In the genomic region with DNA sequence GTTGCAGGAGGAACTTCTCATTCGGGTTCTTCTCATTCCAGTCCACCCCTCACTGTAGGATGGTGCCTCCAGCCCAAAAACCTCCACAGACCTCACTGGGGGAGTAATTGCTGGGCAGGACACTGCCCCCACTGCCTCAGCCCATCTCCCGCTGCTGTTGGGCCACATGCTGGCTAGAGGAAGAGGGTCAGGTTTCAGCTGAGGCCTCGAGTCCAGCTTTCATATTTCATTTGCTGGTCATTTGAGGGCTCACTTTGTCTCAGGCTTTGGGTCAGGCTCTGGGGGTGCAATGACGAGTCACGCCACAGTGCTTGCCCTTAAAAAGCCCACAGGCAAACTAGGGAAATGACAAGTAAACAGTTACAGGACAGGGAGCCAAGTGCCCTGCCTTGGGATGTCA, we compare ENCODE assay signal across 34 cellular contexts. TPM values are rescaled to one million over a fixed set of nuclear protein-coding genes. Genes with fewer than 3 reads are reported as not detected.
DNase-seq lines count a peak whose midpoint lies in the region; ATAC-seq and TF ChIP-seq lines count a peak whose summit lies in the region.
"Had no signal": no experiment of that assay in that cellular context is flagged by ENCODE, and none has a peak within 500 bp of the region (broad histone marks: within the 10 kb centered on the region; RNA-seq: fewer than 3 reads in every experiment).

No MANE protein-coding gene starts in this region.

- H2BK15ac ChIP-seq in IMR-90 (ENCODE audit: low read depth, low read length), result no peak overlapping the region

- no peak overlapping the region for H3K14ac ChIP-seq in IMR-90 (replicated peaks; ENCODE audit: low read depth, low read length)

- no peaks in the 10 kb centered on the region for H3K9me3 ChIP-seq in BLaER1 treated with 17β-estradiol and CSF1 and Interleukin-3, amounts not matched to agents 10 nM and 100 nM (replicated peaks in 1 of 11)
- H3K9me3 ChIP-seq in IMR-90 (ENCODE audit: control insufficient read depth, insufficient read depth, low read length) (no peaks in the 10 kb centered on the region), osteoblast (ENCODE audit: low read depth, low read length) (no peaks in the 10 kb centered on the region), transverse colon (no peaks in the 10 kb centered on the region), testis (no peaks in the 10 kb centered on the region)
- H3K9me3 ChIP-seq: body of pancreas, neutrophil, prostate gland, thoracic aorta had no signal

- no peak for ATAC-seq in IMR-90 (ENCODE audit: low read depth)
- ATAC-seq in omental fat pad (ENCODE audit: low FRiP score), result no peak
- ATAC-seq: activated CD4-positive, CD25-positive, alpha-beta regulatory T cell treated with anti-CD3 and anti-CD28 coated beads, Interleukin-2, amount 50 U/mL, for 24 hours; activated CD8-positive, alpha-beta memory T cell treated with anti-CD3 and anti-CD28 coated beads, Interleukin-2, amount 10 ng/mL, durations not matched to agents 7 days and 5 days; body of pancreas; CD8-positive, alpha-beta T cell; K562 had no signal

- TF ChIP-seq POLR2A in IMR-90 (IDR thresholded peaks at IDR 0.05; ENCODE audit: low read depth, low read length), result no peak
- TF ChIP-seq POLR2A in transverse colon (IDR thresholded peaks at IDR 0.05), result no peak
- no peak for TF ChIP-seq POLR2A in testis (IDR thresholded peaks at IDR 0.05)

- peak overlapping the region; percentile 28 for H2AK9ac ChIP-seq in IMR-90 (replicated peaks; ENCODE audit: low read depth, low read length, poor library complexity)

- H3K9ac ChIP-seq in BLaER1 treated with 17β-estradiol and CSF1 and Interleukin-3, amounts not matched to agents 10 nM and 100 nM, result no peak overlapping the region
- H3K9ac ChIP-seq in IMR-90 (ENCODE audit: low read depth, low read length), result no peak overlapping the region
- H3K9ac ChIP-seq: GM23248 had no signal

- H3K79me1 ChIP-seq in IMR-90 (ENCODE audit: low read depth in 1 of 2, low read length in 2 of 2), result no peaks in the 10 kb centered on the region

- no peak overlapping the region for H2BK5ac ChIP-seq in IMR-90 (ENCODE audit: low read depth, low read length, poor library complexity, severe bottlenecking)

- H3K27me3 ChIP-seq in BLaER1 treated with 17β-estradiol and CSF1 and Interleukin-3, amounts not matched to agents 10 nM and 100 nM, result no peaks in the 10 kb centered on the region
- H3K27me3 ChIP-seq in IMR-90 (ENCODE audit: control insufficient read depth, insufficient read depth, low read length), result peaks cover 36% of the 10 kb centered on the region
- no peaks in the 10 kb centered on the region for H3K27me3 ChIP-seq in dorsolateral prefrontal cortex
- peaks cover 11% of the 10 kb centered on the region for H3K27me3 ChIP-seq in osteoblast (ENCODE audit: insufficient read depth, low read length)
- H3K27me3 ChIP-seq in transverse colon, result no peaks in the 10 kb centered on the region
- no peaks in the 10 kb centered on the region for H3K27me3 ChIP-seq in testis
- H3K27me3 ChIP-seq: body of pancreas, neutrophil had no signal

- dilution Hi-C loops in IMR-90 (cut with HindIII; ENCODE audit: low sequenced_read_pairs, unreplicated experiment), result no loop called here

- no peak overlapping the region for H3K18ac ChIP-seq in IMR-90 (ENCODE audit: low read depth, low read length)

- H3K4me2 ChIP-seq in BLaER1 treated with 17β-estradiol and CSF1 and Interleukin-3, amounts not matched to agents 10 nM and 100 nM, result peak overlapping the region in 7 of 11 experiments; percentile 25 to 70 (median 42); a peak in 4 of 22 replicates
- H3K4me2 ChIP-seq in IMR-90 (ENCODE audit: low read depth, low read length) (no peak overlapping the region), osteoblast (ENCODE audit: insufficient read depth, low read length) (no peak overlapping the region)

- no peak overlapping the region for H2BK120ac ChIP-seq in IMR-90 (ENCODE audit: low read depth, low read length)

- H2AFZ ChIP-seq in IMR-90 (replicated peaks; ENCODE audit: low read length, poor library complexity), result no peak overlapping the region
- no peak overlapping the region for H2AFZ ChIP-seq in osteoblast (ENCODE audit: low read length)
- H2AFZ ChIP-seq: GM23248 had no signal

- no peak overlapping the region for H2BK20ac ChIP-seq in IMR-90 (ENCODE audit: low read depth, low read length)

- H3K4me3 ChIP-seq in BLaER1 treated with 17β-estradiol and CSF1 and Interleukin-3, amounts not matched to agents 10 nM and 100 nM, result no peak overlapping the region
- H3K4me3 ChIP-seq in IMR-90 (ENCODE audit: insufficient read depth, low read depth, low read length) (no peak overlapping the region), dorsolateral prefrontal cortex (no peak overlapping the region), osteoblast (ENCODE audit: insufficient read depth, low read length) (no peak overlapping the region), transverse colon (no peak overlapping the region), testis (no peak overlapping the region)
- H3K4me3 ChIP-seq: body of pancreas, GM23248, K562, prostate gland, skin epidermis, thoracic aorta had no signal

- no peaks in the 10 kb centered on the region for H3K9me1 ChIP-seq in IMR-90 (ENCODE audit: insufficient read depth, low read length)

- H3K79me2 ChIP-seq in osteoblast (ENCODE audit: insufficient read depth, low read length), result no peaks in the 10 kb centered on the region

- H4K5ac ChIP-seq in IMR-90 (ENCODE audit: low read depth, low read length), result no peak overlapping the region

- no peak overlapping the region for H3K23ac ChIP-seq in IMR-90 (ENCODE audit: low read depth, low read length)

- CTCF ChIA-PET in IMR-90 (lab: Yijun Ruan, JAX), result no interaction called here

- no peaks in the 10 kb centered on the region for H3K36me3 ChIP-seq in BLaER1 treated with 17β-estradiol and CSF1 and Interleukin-3, amounts not matched to agents 10 nM and 100 nM
- H3K36me3 ChIP-seq in IMR-90 (ENCODE audit: control insufficient read depth, insufficient read depth, low read length) (no peaks in the 10 kb centered on the region), osteoblast (ENCODE audit: insufficient read depth, low read length) (no peaks in the 10 kb centered on the region), transverse colon (no peaks in the 10 kb centered on the region), testis (ENCODE audit: low read depth, missing control alignments) (no peaks in the 10 kb centered on the region)
- H3K36me3 ChIP-seq: neutrophil, prostate gland, thoracic aorta had no signal

- no peak overlapping the region for H3K27ac ChIP-seq in BLaER1 treated with 17β-estradiol and CSF1 and Interleukin-3, amounts not matched to agents 10 nM and 100 nM
- H3K27ac ChIP-seq in IMR-90 (ENCODE audit: insufficient read depth, low read length) (no peak overlapping the region), dorsolateral prefrontal cortex (peak overlapping the region in 58 of 59 donors; percentile 11 to 100 (median 94)), osteoblast (ENCODE audit: low read depth, low read length) (no peak overlapping the region), transverse colon (no peak overlapping the region), testis (no peak overlapping the region)
- H3K27ac ChIP-seq: body of pancreas, GM23248, neutrophil, prostate gland had no signal

- no peak overlapping the region for H4K8ac ChIP-seq in IMR-90 (ENCODE audit: low read depth in 2 of 2, low read length in 2 of 2)

- POLR2A ChIA-PET in IMR-90 (lab: Charles Lee; ENCODE audit: unreplicated experiment), result interaction anchor here (0.6 kb wide), 1 partner anchor 8 kb away, joined by 3 read pairs; no protein-coding TSS in a partner anchor

- no peak for TF ChIP-seq EP300 in transverse colon (IDR thresholded peaks at IDR 0.05; ENCODE audit: low read depth)

- H3K4ac ChIP-seq in IMR-90 (ENCODE audit: low read depth, low read length), result no peak overlapping the region

- H4K91ac ChIP-seq in IMR-90 (ENCODE audit: insufficient read depth, low read depth, low read length), result no peak overlapping the region

- WGBS in IMR-90 (ENCODE audit: extremely low coverage in 2 of 2, insufficient read length in 1 of 2), 2 experiments, result 0% methylated on average over 1 of the region's 5 CpGs; no CpG with 5 or more reads in 1 of the 2 experiments
- 78% methylated on average over 5 of the region's 5 CpGs; no CpG with 5 or more reads in 1 of the 2 donors for WGBS in transverse colon (ENCODE audit: low coverage in 1 of 2), 2 donors
- WGBS in testis, 2 donors, result 94 to 96% methylated on average over 5 of the region's 5 CpGs

- no peak for TF ChIP-seq RAD21 in IMR-90 (IDR thresholded peaks at IDR 0.05; ENCODE audit: low read length)

- no TSS peak for BruUV-seq in IMR-90 (replicated peaks; lab: Mats Ljungman, UMichigan)

- DNase-seq in IMR-90, result no peak
- DNase-seq in dorsolateral prefrontal cortex, result no peak
- DNase-seq in osteoblast (ENCODE audit: insufficient read length, low spot score, missing footprints), result peak; percentile 11
- DNase-seq in NCI-H1048 (lab: John Stamatoyannopoulos, UW), result no peak
- DNase-seq in omental fat pad (ENCODE audit: low spot score), result no peak
- no peak for DNase-seq in transverse colon
- DNase-seq in testis, result no peak
- DNase-seq: ACHN; activated CD4-positive, alpha-beta T cell treated with anti-CD3 and anti-CD28 coated beads, Interleukin-2, amount 50 U/mL, for 4 hours; activated CD8-positive, alpha-beta memory T cell treated with anti-CD3 and anti-CD28 coated beads, Interleukin-2, amount 10 ng/mL, durations not matched to agents 7 days and 5 days; activated gamma-delta T cell treated with Interleukin-2 at 50 U/mL for 16 hours; activated naive CD8-positive, alpha-beta T cell treated with anti-CD3 and anti-CD28 coated beads, Interleukin-2, amount 50 U/mL, for 24 hours; activated T-cell treated with anti-CD3 and anti-CD28 coated beads, Interleukin-2, amount 50 U/mL, for 48 hours; body of pancreas; CD8-positive, alpha-beta T cell; cerebellar nuclear complex; GM23248; mammary epithelial cell; NCI-H1105 treated with DMSO at 0.1 percent for 48 hours; NCI-H2029; NCI-H2227 treated with DMSO at 0.1 percent for 48 hours; NCI-H526; OCI-M1; stimulated activated naive CD4-positive, alpha-beta T cell; T-helper 2 cell had no signal

- peaks cover 0 to 73% (median 42%) of the 10 kb centered on the region in 11 experiments; a peak in 16 of 22 replicates for H4K20me1 ChIP-seq in BLaER1 treated with 17β-estradiol and CSF1 and Interleukin-3, amounts not matched to agents 10 nM and 100 nM
- H4K20me1 ChIP-seq in IMR-90 (ENCODE audit: insufficient read depth, low read length), result no peaks in the 10 kb centered on the region; the same call in 1 of the 2 replicates
- H4K20me1 ChIP-seq in osteoblast (ENCODE audit: insufficient read depth, low read length), result no peaks in the 10 kb centered on the region

- H3K56ac ChIP-seq in IMR-90 (ENCODE audit: extremely low read depth, insufficient read depth, low read length), result no peak overlapping the region

- no peak for TF ChIP-seq CTCF in IMR-90 (conservative IDR thresholded peaks at IDR 0.05; ENCODE audit: low read depth, low read length)
- no peak for TF ChIP-seq CTCF in dorsolateral prefrontal cortex (IDR thresholded peaks at IDR 0.05 in 54 of 56, conservative IDR thresholded peaks at IDR 0.05 in 2 of 56; ENCODE audit: low read depth in 1 of 56, partially characterized antibody in 56 of 56)
- TF ChIP-seq CTCF in osteoblast (IDR thresholded peaks at IDR 0.05; ENCODE audit: extremely low read depth, low read depth, low read length), result no peak
- TF ChIP-seq CTCF in omental fat pad (IDR thresholded peaks at IDR 0.05), result no peak
- no peak for TF ChIP-seq CTCF in transverse colon (IDR thresholded peaks at IDR 0.05)
- TF ChIP-seq CTCF in testis (IDR thresholded peaks at IDR 0.05), result no peak

- in situ Hi-C loops in IMR-90 (cut with MboI; ENCODE audit: low sequenced_read_pairs), result no loop called here
- in situ Hi-C loops in transverse colon (cut with MboI; ENCODE audit: low pct_ligation_motif_present in 1 of 4, low pct_unique_long_range_greater_than_20kb in 1 of 4, low sequenced_read_pairs in 3 of 4), result no loop called here

- H3K4me1 ChIP-seq in BLaER1 treated with 17β-estradiol and CSF1 and Interleukin-3, amounts not matched to agents 10 nM and 100 nM, result peaks cover 34 to 54% (median 47%) of the 10 kb centered on the region in 10 experiments
- no peaks in the 10 kb centered on the region; the same call in 1 of the 2 replicates for H3K4me1 ChIP-seq in IMR-90 (ENCODE audit: control insufficient read depth, insufficient read depth, low read length)
- no peaks in the 10 kb centered on the region for H3K4me1 ChIP-seq in osteoblast (ENCODE audit: insufficient read depth, low read length)
- peaks cover 15 to 40% (median 29%) of the 10 kb centered on the region in 4 donors for H3K4me1 ChIP-seq in transverse colon
- peaks cover 10% of the 10 kb centered on the region for H3K4me1 ChIP-seq in testis
- H3K4me1 ChIP-seq: prostate gland had no signal

- no peak overlapping the region for H2AK5ac ChIP-seq in IMR-90 (ENCODE audit: low read depth, low read length)

- intact Hi-C loops in IMR-90 (cut with micrococcal nuclease) (no loop called here), dorsolateral prefrontal cortex (cut with DNase I) (no loop called here), transverse colon (cut with DNase I; ENCODE audit: low total_unique reads) (no loop called here), testis (cut with DNase I; ENCODE audit: low total_unique reads) (no loop called here)

RNA-seq across cellular contexts. Expression of gene CDK18, which starts 9.3 kb away (rescaled TPM):
- 0.18 and 0.28 TPM in 2 replicates for total RNA-seq in IMR-90 (2012; rRNA removed)
- 0.34 and 0.48 TPM in 2 replicates for polyA plus RNA-seq in IMR-90 (2012; rRNA removed)
- polyA plus RNA-seq in IMR-90 (2012; cell fraction: cytosol; rRNA removed), result 0.17 and 0.56 TPM in 2 replicates
- polyA plus RNA-seq in IMR-90 (2012; cell fraction: nucleus; rRNA removed; ENCODE audit: low replicate concordance), result 1.7 and 2.8 TPM in 2 replicates
- 100 to 1,000 TPM in 101 of 120 experiments, 10 to 100 TPM in 19; 55.9 to 606 (median 176) TPM for total RNA-seq in dorsolateral prefrontal cortex
- 0.29 and 0.72 TPM in 2 replicates for total RNA-seq in osteoblast
- total RNA-seq in omental fat pad, result 1 to 10 TPM; 2.8 to 9.0 (median 5.3) TPM
- 100 to 1,000 TPM in 1 of 4 donors, 10 to 100 TPM in 3; 28.8 to 112 (median 33.5) TPM for total RNA-seq in transverse colon
- total RNA-seq in testis, result 1 to 10 TPM; 6.5 to 8.5 TPM
- 9.2 TPM for polyA plus RNA-seq in testis (ENCODE audit: insufficient read depth, low read depth, low replicate concordance)
- total RNA-seq: GM23248 had no signal
- polyA plus RNA-seq: GM23248 had no signal

RNA-seq across cellular contexts. Expression of gene BLACAT1, which starts 57.9 kb away (rescaled TPM):
- total RNA-seq in IMR-90 (2012; rRNA removed) (under 0.01 TPM in 1 of 2 replicates, not detected in the other), dorsolateral prefrontal cortex (1 to 10 TPM in 107 of 120 experiments, under 1 TPM in 13; 0.46 to 4.5 (median 1.7) TPM), osteoblast (not detected in 2 replicates), omental fat pad (under 1 TPM in 2 of 4 donors, not detected in 2; 0.36 to 0.65 TPM), transverse colon (under 1 TPM in 1 of 4 donors, not detected in 3; 0.48 TPM), testis (10 to 100 TPM; 14.4 to 15.5 TPM)
- polyA plus RNA-seq in IMR-90 (2012; rRNA removed) (0.03 and 0.05 TPM in 2 replicates), testis (ENCODE audit: insufficient read depth, low read depth, low replicate concordance) (5.9 TPM)
- 0.01 and 0.03 TPM in 2 replicates for polyA plus RNA-seq in IMR-90 (2012; cell fraction: cytosol; rRNA removed)
- polyA plus RNA-seq in IMR-90 (2012; cell fraction: nucleus; rRNA removed; ENCODE audit: low replicate concordance), result 0.14 and 0.34 TPM in 2 replicates
- total RNA-seq: B cell; CD8-positive, alpha-beta T cell; endothelial cell of umbilical vein; GM23248; thoracic aorta had no signal
- polyA plus RNA-seq: endothelial cell of umbilical vein, GM23248 had no signal

Comparison
In these comparisons a context has a peak if more than half of its experiments do, and no peak if none do; other contexts are left out.
1. H3K27ac ChIP-seq: peak in dorsolateral prefrontal cortex (58 of 59); none in BLaER1 treated with 17β-estradiol and CSF1 and Interleukin-3, amounts not matched to agents 10 nM and 100 nM (0 of 11), IMR-90 (single experiment), osteoblast (single experiment), transverse colon (0 of 4) and testis (0 of 2).
2. H3K4me2 ChIP-seq: peak in BLaER1 treated with 17β-estradiol and CSF1 and Interleukin-3, amounts not matched to agents 10 nM and 100 nM (7 of 11); none in IMR-90 (single experiment) and osteoblast (single experiment).